Comparison of ENCODE assay signal across 15 cellular contexts in genomic region chr3:40528426-40528825, GRCh38. TPM values are rescaled to one million over a fixed set of nuclear protein-coding genes. Genes with fewer than 3 reads are reported as not detected.
DNase-seq lines count a peak whose midpoint lies in the region; ATAC-seq and TF ChIP-seq lines count a peak whose summit lies in the region.
"Had no signal": no experiment of that assay in that cellular context is flagged by ENCODE, and none has a peak within 500 bp of the region (broad histone marks: within the 10 kb centered on the region; RNA-seq: fewer than 3 reads in every experiment).

No MANE protein-coding gene starts in this region.

- in situ Hi-C loops in SK-MEL-5 (cut with HindIII; ENCODE audit: low pct_unique_long_range_greater_than_20kb, low sequenced_read_pairs), result no loop called here

- H3K27ac Mint-ChIP-seq in activated CD8-positive, alpha-beta T cell treated with anti-CD3 and anti-CD28 coated beads for 36 hours, result no peak overlapping the region
- H3K27ac Mint-ChIP-seq: B cell had no signal

- H3K36me3 Mint-ChIP-seq in activated CD8-positive, alpha-beta T cell treated with anti-CD3 and anti-CD28 coated beads for 36 hours (ENCODE audit: low read depth), result peaks cover 61% of the 10 kb centered on the region

- ATAC-seq in HG03571 (IDR thresholded peaks at IDR 0.05; ENCODE audit: unreplicated experiment), result no peak
- ATAC-seq in activated CD8-positive, alpha-beta T cell treated with anti-CD3 and anti-CD28 coated beads for 36 hours, result no peak
- ATAC-seq: CD8-positive, alpha-beta T cell had no signal

- H3K4me1 Mint-ChIP-seq in activated CD8-positive, alpha-beta T cell treated with anti-CD3 and anti-CD28 coated beads for 36 hours (ENCODE audit: low read depth), result peaks cover 23% of the 10 kb centered on the region

- H3K9me3 Mint-ChIP-seq in activated CD8-positive, alpha-beta T cell treated with anti-CD3 and anti-CD28 coated beads for 36 hours, result peaks cover 9% of the 10 kb centered on the region

- H3K27me3 Mint-ChIP-seq in activated CD8-positive, alpha-beta T cell treated with anti-CD3 and anti-CD28 coated beads for 36 hours, result no peaks in the 10 kb centered on the region
- H3K27me3 Mint-ChIP-seq: B cell; CD4-positive, CD25-positive, alpha-beta regulatory T cell had no signal

- H3K4me3 Mint-ChIP-seq in activated CD8-positive, alpha-beta T cell treated with anti-CD3 and anti-CD28 coated beads for 36 hours, result no peak overlapping the region
- H3K4me3 Mint-ChIP-seq: B cell; CD8-positive, alpha-beta T cell had no signal

- peak; percentile 53 for DNase-seq in SK-MEL-5 (ENCODE audit: low read depth, low spot score)
- DNase-seq in medulla oblongata (ENCODE audit: extremely low spot score), result peak; percentile 22
- peak; percentile 41 for DNase-seq in superior temporal gyrus (ENCODE audit: extremely low spot score)
- DNase-seq in NCI-H2171 treated with DMSO at 0.1 percent for 48 hours (lab: John Stamatoyannopoulos, UW), result no peak
- no peak for DNase-seq in activated CD8-positive, alpha-beta T cell treated with anti-CD3 and anti-CD28 coated beads for 36 hours
- DNase-seq: Caco-2; CD4-positive, CD25-positive, alpha-beta regulatory T cell; CD8-positive, alpha-beta T cell; DMS153; DND-41; GM23248; H7; HCEC 1CT had no signal

- no peak for TF ChIP-seq CTCF in activated CD8-positive, alpha-beta T cell treated with anti-CD3 and anti-CD28 coated beads for 36 hours (IDR thresholded peaks at IDR 0.05)

- POLR2A ChIA-PET in activated CD8-positive, alpha-beta T cell treated with anti-CD3 and anti-CD28 coated beads for 36 hours (lab: Charles Lee), result no interaction called here

- CTCF ChIA-PET in activated CD8-positive, alpha-beta T cell treated with anti-CD3 and anti-CD28 coated beads for 36 hours (lab: Charles Lee), result no interaction called here

- intact Hi-C loops in activated CD8-positive, alpha-beta T cell treated with anti-CD3 and anti-CD28 coated beads for 36 hours (cut with micrococcal nuclease), result no loop called here

RNA-seq across cellular contexts. Expression of gene ZNF621, which starts 3.7 kb away (rescaled TPM):
- 6.8 and 8.3 TPM in 2 replicates for total RNA-seq in SK-MEL-5 (2014; rRNA removed; shearing (Covaris generic))
- polyA plus RNA-seq in SK-MEL-5 (2015; cell fraction: cytosol; rRNA removed), result 8.2 and 9.7 TPM in 2 replicates
- 31.3 and 37.3 TPM in 2 replicates for polyA plus RNA-seq in SK-MEL-5 (2015; cell fraction: nucleus; rRNA removed)
- total RNA-seq in activated CD8-positive, alpha-beta T cell treated with anti-CD3 and anti-CD28 coated beads for 36 hours, result 10 to 100 TPM; 18.5 to 19.1 TPM

RNA-seq across cellular contexts. Expression of gene ZNF620, which starts 22.6 kb away (rescaled TPM):
- total RNA-seq in SK-MEL-5 (2014; rRNA removed; shearing (Covaris generic)), result 2.2 and 2.3 TPM in 2 replicates
- 1.0 and 2.0 TPM in 2 replicates for polyA plus RNA-seq in SK-MEL-5 (2015; cell fraction: cytosol; rRNA removed)
- 2.9 and 3.2 TPM in 2 replicates for polyA plus RNA-seq in SK-MEL-5 (2015; cell fraction: nucleus; rRNA removed)
- total RNA-seq in activated CD8-positive, alpha-beta T cell treated with anti-CD3 and anti-CD28 coated beads for 36 hours, result 1 to 10 TPM; 2.5 to 3.6 TPM

RNA-seq across cellular contexts. Expression of gene ZNF619, which starts 51.5 kb away (rescaled TPM):
- total RNA-seq in SK-MEL-5 (2014; rRNA removed; shearing (Covaris generic)), result 2.6 and 2.7 TPM in 2 replicates
- 1.8 TPM in 2 replicates for polyA plus RNA-seq in SK-MEL-5 (2015; cell fraction: cytosol; rRNA removed)
- polyA plus RNA-seq in SK-MEL-5 (2015; cell fraction: nucleus; rRNA removed), result 2.0 and 4.3 TPM in 2 replicates
- 1 to 10 TPM; 5.7 to 6.3 TPM for total RNA-seq in activated CD8-positive, alpha-beta T cell treated with anti-CD3 and anti-CD28 coated beads for 36 hours

Comparison
In these comparisons a context has a peak if more than half of its experiments do, and no peak if none do; other contexts are left out.
1. DNase-seq: peak in SK-MEL-5 (single experiment), medulla oblongata (single experiment) and superior temporal gyrus (single experiment); none in NCI-H2171 treated with DMSO at 0.1 percent for 48 hours (single experiment) and activated CD8-positive, alpha-beta T cell treated with anti-CD3 and anti-CD28 coated beads for 36 hours (single experiment).